In genomic region chr3:5001805-5002173, GRCh38 we compare ENCODE assay signal across 24 cellular contexts. TPM values are rescaled to one million over a fixed set of nuclear protein-coding genes. Genes with fewer than 3 reads are reported as not detected.
DNase-seq lines count a peak whose midpoint lies in the region; ATAC-seq and TF ChIP-seq lines count a peak whose summit lies in the region.
"Had no signal": no experiment of that assay in that cellular context is flagged by ENCODE, and none has a peak within 500 bp of the region (broad histone marks: within the 10 kb centered on the region; RNA-seq: fewer than 3 reads in every experiment).

No MANE protein-coding gene starts in this region.

- H3K27me3 Mint-ChIP-seq in CD4-positive, alpha-beta memory T cell, result no peaks in the 10 kb centered on the region
- no peaks in the 10 kb centered on the region for H3K27me3 Mint-ChIP-seq in CD8-positive, alpha-beta T cell (ENCODE audit: low read depth)
- H3K27me3 Mint-ChIP-seq in activated T-helper 2 cell treated with anti-CD3 and anti-CD28 coated beads, Interferon-gamma antibody, Interleukin-2, Interleukin-4, amounts not matched to agents 10 μg/mL and 5 μg/mL and 100 μg/mL, durations not matched to agents 14 hours and 24 hours and 36 hours (ENCODE audit: low read depth), result no peaks in the 10 kb centered on the region
- no peaks in the 10 kb centered on the region for H3K27me3 Mint-ChIP-seq in naive B cell
- H3K27me3 Mint-ChIP-seq: activated B cell treated with CpG ODN at 0.5 μM for 24 hours; CD4-positive, alpha-beta T cell had no signal

- peak overlapping the region in 4 of 7 donors; percentile 61 to 86 (median 80) for H3K27ac Mint-ChIP-seq in CD4-positive, alpha-beta memory T cell
- peak overlapping the region; percentile 79 for H3K27ac Mint-ChIP-seq in CD8-positive, alpha-beta T cell
- peak overlapping the region; percentile 86 for H3K27ac Mint-ChIP-seq in activated T-helper 2 cell treated with anti-CD3 and anti-CD28 coated beads, Interferon-gamma antibody, Interleukin-2, Interleukin-4, amounts not matched to agents 10 μg/mL and 5 μg/mL and 100 μg/mL, durations not matched to agents 14 hours and 24 hours and 36 hours
- H3K27ac Mint-ChIP-seq in naive B cell, result peak overlapping the region in 4 of 6 donors; percentile 32 to 75 (median 54)
- H3K27ac Mint-ChIP-seq: activated B cell treated with CpG ODN at 0.5 μM for 24 hours had no signal

- H3K4me1 Mint-ChIP-seq in CD4-positive, alpha-beta memory T cell, result peaks cover 16 to 51% (median 23%) of the 10 kb centered on the region in 4 donors
- peaks cover 21% of the 10 kb centered on the region for H3K4me1 Mint-ChIP-seq in CD8-positive, alpha-beta T cell (ENCODE audit: low read depth)
- H3K4me1 Mint-ChIP-seq in activated T-helper 2 cell treated with anti-CD3 and anti-CD28 coated beads, Interferon-gamma antibody, Interleukin-2, Interleukin-4, amounts not matched to agents 10 μg/mL and 5 μg/mL and 100 μg/mL, durations not matched to agents 14 hours and 24 hours and 36 hours (ENCODE audit: low read depth), result peaks cover 53% of the 10 kb centered on the region
- H3K4me1 Mint-ChIP-seq in naive B cell, result peaks cover 7 to 25% (median 14%) of the 10 kb centered on the region in 3 donors

- no peaks in the 10 kb centered on the region for H3K36me3 ChIP-seq in CD4-positive, alpha-beta memory T cell (ENCODE audit: insufficient read depth, low read length)
- H3K36me3 ChIP-seq in CD8-positive, alpha-beta T cell (ENCODE audit: insufficient read depth, low read length), result no peaks in the 10 kb centered on the region
- H3K36me3 ChIP-seq: heart right ventricle, pancreas, spleen, thoracic aorta had no signal

- H3K4me3 ChIP-seq in CD4-positive, alpha-beta memory T cell (ENCODE audit: low read length in 2 of 2), result no peak overlapping the region
- H3K4me3 ChIP-seq in CD8-positive, alpha-beta T cell (ENCODE audit: low read depth, low read length), result no peak overlapping the region
- H3K4me3 ChIP-seq: body of pancreas, heart right ventricle, pancreas, spleen, thoracic aorta had no signal

- peak overlapping the region in 1 of 8 donors; percentile 22 for H3K4me3 Mint-ChIP-seq in CD4-positive, alpha-beta memory T cell
- no peak overlapping the region for H3K4me3 Mint-ChIP-seq in CD8-positive, alpha-beta T cell
- no peak overlapping the region for H3K4me3 Mint-ChIP-seq in activated T-helper 2 cell treated with anti-CD3 and anti-CD28 coated beads, Interferon-gamma antibody, Interleukin-2, Interleukin-4, amounts not matched to agents 10 μg/mL and 5 μg/mL and 100 μg/mL, durations not matched to agents 14 hours and 24 hours and 36 hours (ENCODE audit: low read depth)
- H3K4me3 Mint-ChIP-seq in naive B cell, result no peak overlapping the region
- H3K4me3 Mint-ChIP-seq: activated B cell treated with CpG ODN at 0.5 μM for 24 hours; CD4-positive, alpha-beta T cell; H9; nephron progenitor cell had no signal

- H3K36me3 Mint-ChIP-seq in CD4-positive, alpha-beta memory T cell, result peaks cover 0 to 1% of the 10 kb centered on the region in 2 donors
- H3K36me3 Mint-ChIP-seq in CD8-positive, alpha-beta T cell, result no peaks in the 10 kb centered on the region
- H3K36me3 Mint-ChIP-seq in activated T-helper 2 cell treated with anti-CD3 and anti-CD28 coated beads, Interferon-gamma antibody, Interleukin-2, Interleukin-4, amounts not matched to agents 10 μg/mL and 5 μg/mL and 100 μg/mL, durations not matched to agents 14 hours and 24 hours and 36 hours (ENCODE audit: low read depth), result no peaks in the 10 kb centered on the region
- no peaks in the 10 kb centered on the region for H3K36me3 Mint-ChIP-seq in naive B cell

- no peaks in the 10 kb centered on the region for H3K9me3 ChIP-seq in CD4-positive, alpha-beta memory T cell (ENCODE audit: control insufficient read depth in 1 of 2, low read length in 2 of 2)
- no peaks in the 10 kb centered on the region for H3K9me3 ChIP-seq in CD8-positive, alpha-beta T cell (ENCODE audit: low read length)
- H3K9me3 ChIP-seq: body of pancreas, heart right ventricle, pancreas, spleen, thoracic aorta had no signal

- DNase-seq in CD4-positive, alpha-beta memory T cell, result no peak
- DNase-seq in CD8-positive, alpha-beta T cell, result no peak
- DNase-seq in activated T-helper 2 cell treated with anti-CD3 and anti-CD28 coated beads, Interferon-gamma antibody, Interleukin-2, Interleukin-4, amounts not matched to agents 10 μg/mL and 5 μg/mL and 100 μg/mL, durations not matched to agents 14 hours and 24 hours and 36 hours (ENCODE audit: low spot score), result no peak
- no peak for DNase-seq in naive B cell
- no peak for DNase-seq in effector CD8-positive, alpha-beta T cell (lab: John Stamatoyannopoulos, UW)
- DNase-seq in activated CD8-positive, alpha-beta memory T cell treated with anti-CD3 and anti-CD28 coated beads for 24 hours, result no peak
- DNase-seq: activated B cell treated with CpG ODN at 0.5 μM for 24 hours; body of pancreas; foreskin fibroblast; H9; heart right ventricle; NCI-H1092; NCI-H187 treated with DMSO at 0.1 percent for 48 hours; NCI-H2227 treated with DMSO at 0.1 percent for 48 hours; nephron progenitor cell; pancreas; spleen; stimulated activated naive CD4-positive, alpha-beta T cell had no signal

- TF ChIP-seq CTCF in CD8-positive, alpha-beta T cell (IDR thresholded peaks at IDR 0.05), result no peak

- no peak overlapping the region for H3K27ac ChIP-seq in CD4-positive, alpha-beta memory T cell (ENCODE audit: low read depth, low read length)
- H3K27ac ChIP-seq in CD8-positive, alpha-beta T cell (ENCODE audit: low read depth, low read length), result no peak overlapping the region
- H3K27ac ChIP-seq: body of pancreas, heart right ventricle, HL-60, pancreas, spleen, thoracic aorta had no signal

- POLR2A ChIA-PET in CD4-positive, alpha-beta memory T cell (lab: Charles Lee; ENCODE audit: partially characterized antibody), result interaction anchor here (0.9 to 5.2 kb wide), 6 partner anchors 8 to 180 kb away, joined by 3 to 40 read pairs (median 4); partner anchors contain the start of gene BHLHE40
- POLR2A ChIA-PET in CD8-positive, alpha-beta T cell (lab: Charles Lee), result interaction anchor here (1.1 kb wide), 1 partner anchor 15 kb away, joined by 3 read pairs; no protein-coding TSS in a partner anchor

- no peak for ATAC-seq in CD8-positive, alpha-beta T cell
- ATAC-seq in naive B cell (ENCODE audit: low read depth in 2 of 2) (no peak), GM21390 (IDR thresholded peaks at IDR 0.05; ENCODE audit: unreplicated experiment) (no peak)
- ATAC-seq: body of pancreas, HepG2, pancreas, Right ventricle myocardium inferior had no signal

- peaks cover 32% of the 10 kb centered on the region for H3K4me1 ChIP-seq in CD4-positive, alpha-beta memory T cell (ENCODE audit: insufficient read depth, low read length)
- peaks cover 3% of the 10 kb centered on the region for H3K4me1 ChIP-seq in CD8-positive, alpha-beta T cell (ENCODE audit: insufficient read depth, low read length)
- H3K4me1 ChIP-seq: body of pancreas, pancreas had no signal

- CTCF ChIA-PET in CD4-positive, alpha-beta memory T cell (lab: Charles Lee; ENCODE audit: partially characterized antibody), result interaction anchor here (1.5 to 2.1 kb wide), 2 partner anchors 9 to 15 kb away, joined by 3 to 5 read pairs; no protein-coding TSS in a partner anchor
- CTCF ChIA-PET in CD8-positive, alpha-beta T cell (lab: Charles Lee), result interaction anchor here (1.0 to 1.6 kb wide), 4 partner anchors 15 to 180 kb away, joined by 3 to 4 read pairs (median 3); no protein-coding TSS in a partner anchor

- intact Hi-C loops in CD4-positive, alpha-beta memory T cell (cut with micrococcal nuclease), result loop anchor here (2.0 kb wide), 1 partner anchor 15 kb away; no protein-coding TSS in a partner anchor
- intact Hi-C loops in CD8-positive, alpha-beta T cell (cut with DNase I, micrococcal nuclease), result loop anchor here (2.0 kb wide), 1 partner anchor 17 kb away; no protein-coding TSS in a partner anchor
- intact Hi-C loops in activated T-helper 2 cell treated with anti-CD3 and anti-CD28 coated beads, Interferon-gamma antibody, Interleukin-2, Interleukin-4, amounts not matched to agents 10 μg/mL and 5 μg/mL and 100 μg/mL, durations not matched to agents 14 hours and 24 hours and 36 hours (cut with micrococcal nuclease), result loop anchor here (1.0 kb wide), 4 partner anchors 7 to 23 kb away; no protein-coding TSS in a partner anchor

- no peaks in the 10 kb centered on the region for H3K27me3 ChIP-seq in CD4-positive, alpha-beta memory T cell (ENCODE audit: insufficient read depth, low read length)
- H3K27me3 ChIP-seq in CD8-positive, alpha-beta T cell (ENCODE audit: insufficient read depth, low read length), result no peaks in the 10 kb centered on the region
- H3K27me3 ChIP-seq: body of pancreas, heart right ventricle, pancreas, spleen had no signal

- no peaks in the 10 kb centered on the region for H3K9me3 Mint-ChIP-seq in CD4-positive, alpha-beta memory T cell
- H3K9me3 Mint-ChIP-seq in CD8-positive, alpha-beta T cell, result no peaks in the 10 kb centered on the region
- H3K9me3 Mint-ChIP-seq in activated T-helper 2 cell treated with anti-CD3 and anti-CD28 coated beads, Interferon-gamma antibody, Interleukin-2, Interleukin-4, amounts not matched to agents 10 μg/mL and 5 μg/mL and 100 μg/mL, durations not matched to agents 14 hours and 24 hours and 36 hours, result no peaks in the 10 kb centered on the region
- H3K9me3 Mint-ChIP-seq in naive B cell, result no peaks in the 10 kb centered on the region
- H3K9me3 Mint-ChIP-seq: activated B cell treated with CpG ODN at 0.5 μM for 24 hours; CD4-positive, alpha-beta T cell; H9; nephron progenitor cell had no signal

RNA-seq across cellular contexts. Expression of gene BHLHE40, which starts 22.6 kb away (rescaled TPM):
- total RNA-seq in CD4-positive, alpha-beta memory T cell, result 10 to 100 TPM; 44.9 to 45.8 TPM
- polyA plus RNA-seq in CD4-positive, alpha-beta memory T cell, result 10 to 100 TPM; 33.0 to 34.6 TPM
- total RNA-seq in CD8-positive, alpha-beta T cell, result 100 to 1,000 TPM; 246 to 253 TPM
- 421 and 425 TPM in 2 replicates for total RNA-seq in activated T-helper 2 cell treated with anti-CD3 and anti-CD28 coated beads, Interferon-gamma antibody, Interleukin-2, Interleukin-4, amounts not matched to agents 10 μg/mL and 5 μg/mL and 100 μg/mL, durations not matched to agents 14 hours and 24 hours and 36 hours
- 1 to 10 TPM; 1.8 to 6.4 (median 3.3) TPM for polyA plus RNA-seq in naive B cell (ENCODE audit: low read depth in 6 of 6)
